ENCODE assay signal across 8 cellular contexts in genomic region chr2:222778400-222778799, GRCh38.
"Had no signal": no experiment of that assay in that cellular context is flagged by ENCODE, and none has a peak within 500 bp of the region (broad histone marks: within the 10 kb centered on the region; RNA-seq: fewer than 3 reads in every experiment).

No MANE protein-coding gene starts in this region.

- H2AFZ ChIP-seq: GM23338 had no signal

- H3K9me3 Mint-ChIP-seq: GM23338, H9 had no signal

- H3K36me3 Mint-ChIP-seq: IgD-negative memory B cell had no signal

- H3K4me1 Mint-ChIP-seq: IgD-negative memory B cell had no signal

- FAIRE-seq: H1, H54 had no signal

- H3K4me2 ChIP-seq: GM23338 had no signal

- H3K4me3 Mint-ChIP-seq: GM23338, H9, IgD-negative memory B cell had no signal

- DNase-seq: H9, HCEC 1CT, KG1 had no signal

- H3K27ac Mint-ChIP-seq: GM23338, H9, IgD-negative memory B cell had no signal

- H3K4me3 ChIP-seq: GM23338 had no signal

- H3K27ac ChIP-seq: HL-60 had no signal

- ATAC-seq: GM23338 had no signal
